Comparison of ENCODE assay signal across 13 cellular contexts in genomic region chr1:241934181-241934815, GRCh38. TPM values are rescaled to one million over a fixed set of nuclear protein-coding genes. Genes with fewer than 3 reads are reported as not detected.
DNase-seq lines count a peak whose midpoint lies in the region; ATAC-seq, FAIRE-seq and TF ChIP-seq lines count a peak whose summit lies in the region.
"Had no signal": no experiment of that assay in that cellular context is flagged by ENCODE, and none has a peak within 500 bp of the region (broad histone marks: within the 10 kb centered on the region; RNA-seq: fewer than 3 reads in every experiment).

No MANE protein-coding gene starts in this region.

- intact Hi-C loops in left cardiac atrium (cut with DNase I) (no loop called here), kidney (cut with DNase I) (no loop called here)
- intact Hi-C loops in CD4-positive, alpha-beta T cell (cut with DNase I, micrococcal nuclease) = no loop called here

- H3K27me3 Mint-ChIP-seq in CD4-positive, alpha-beta T cell = no peaks in the 10 kb centered on the region

- H3K9me3 Mint-ChIP-seq in CD4-positive, alpha-beta T cell = peaks cover 3% of the 10 kb centered on the region

- no peak overlapping the region for H3K27ac Mint-ChIP-seq in CD4-positive, alpha-beta T cell
- H3K27ac Mint-ChIP-seq: activated T-cell treated with anti-CD3 and anti-CD28 coated beads, Interleukin-2, amount 50 U/mL, for 72 hours had no signal

- H3K9me3 ChIP-seq in cardiac muscle cell (ENCODE audit: low read depth) (no peaks in the 10 kb centered on the region), kidney (ENCODE audit: control insufficient read depth in 1 of 2, low read length in 2 of 2) (no peaks in the 10 kb centered on the region)
- H3K9me3 ChIP-seq in CD4-positive, alpha-beta T cell (ENCODE audit: control insufficient read depth, low read length) = no peaks in the 10 kb centered on the region

- H3K4me1 ChIP-seq in cardiac muscle cell (ENCODE audit: low read depth) = peaks cover 5% of the 10 kb centered on the region
- no peaks in the 10 kb centered on the region for H3K4me1 ChIP-seq in kidney (ENCODE audit: control insufficient read depth in 1 of 2, insufficient read depth in 1 of 2, low read depth in 1 of 2, low read length in 2 of 2)
- H3K4me1 ChIP-seq: BLaER1 had no signal

- H3K27me3 ChIP-seq in cardiac muscle cell = no peaks in the 10 kb centered on the region
- H3K27me3 ChIP-seq in CD4-positive, alpha-beta T cell (ENCODE audit: control insufficient read depth, insufficient read depth, low read length) = no peaks in the 10 kb centered on the region
- H3K27me3 ChIP-seq: BLaER1 had no signal

- no peak for TF ChIP-seq CTCF in cardiac muscle cell (IDR thresholded peaks at IDR 0.05; ENCODE audit: low read depth, low read length)
- TF ChIP-seq CTCF in cardiac fibroblast (IDR thresholded peaks at IDR 0.05; ENCODE audit: low read depth, low read length) = no peak
- no peak for TF ChIP-seq CTCF in kidney (IDR thresholded peaks at IDR 0.05; ENCODE audit: borderline replicate concordance, extremely low read depth, insufficient read depth)
- TF ChIP-seq CTCF in GM20000 (IDR thresholded peaks at IDR 0.05; ENCODE audit: extremely low read depth, missing control alignments) = no peak
- TF ChIP-seq CTCF in CD4-positive, alpha-beta T cell (IDR thresholded peaks at IDR 0.05) = no peak

- FAIRE-seq in kidney (lab: Jason Lieb, UNC) (no peak), urothelium cell line (lab: Jason Lieb, UNC) (peak; percentile 66)

- no peak overlapping the region for H3K9ac ChIP-seq in kidney (ENCODE audit: low read length in 2 of 2)
- H3K9ac ChIP-seq: BLaER1 had no signal

- POLR2A ChIA-PET in CD4-positive, alpha-beta T cell (lab: Charles Lee) = no interaction called here

- CTCF ChIA-PET in CD4-positive, alpha-beta T cell (lab: Charles Lee) = no interaction called here

- H3K4me1 Mint-ChIP-seq in CD4-positive, alpha-beta T cell (ENCODE audit: low read depth) = no peaks in the 10 kb centered on the region

- no peak for ATAC-seq in left cardiac atrium
- no peak for ATAC-seq in CD4-positive, alpha-beta T cell (ENCODE audit: poor library complexity)
- ATAC-seq: activated T-cell treated with anti-CD3 and anti-CD28 coated beads, Interleukin-2, amount 50 U/mL, for 72 hours had no signal

- DNase-seq in cardiac muscle cell (ENCODE audit: low read depth in 1 of 2, low spot score in 1 of 2) = peak; percentile 1 to 2
- DNase-seq in left cardiac atrium = no peak
- DNase-seq in cardiac fibroblast (ENCODE audit: low read depth in 2 of 2) = peak; percentile 1 to 18
- DNase-seq in kidney = peak; percentile 71
- DNase-seq in urothelium cell line (ENCODE audit: low spot score) = peak; percentile 88
- no peak for DNase-seq in amniotic stem cell (lab: John Stamatoyannopoulos, UW)
- DNase-seq in GM20000 (ENCODE audit: low spot score) = no peak
- DNase-seq in CD4-positive, alpha-beta T cell = no peak
- DNase-seq: activated T-cell treated with anti-CD3 and anti-CD28 coated beads, Interleukin-2, amount 50 U/mL, for 72 hours had no signal

- H3K36me3 ChIP-seq in cardiac muscle cell (no peaks in the 10 kb centered on the region), kidney (ENCODE audit: control insufficient read depth in 1 of 2, insufficient read depth in 2 of 2, low read length in 2 of 2) (no peaks in the 10 kb centered on the region)
- H3K36me3 ChIP-seq: BLaER1 had no signal

- H3K27ac ChIP-seq in cardiac muscle cell (no peak overlapping the region), kidney (ENCODE audit: low read depth in 2 of 2, low read length in 2 of 2) (no peak overlapping the region)
- no peak overlapping the region for H3K27ac ChIP-seq in CD4-positive, alpha-beta T cell (ENCODE audit: low read depth, low read length)
- H3K27ac ChIP-seq: BLaER1 had no signal

- H3K4me3 ChIP-seq in cardiac muscle cell (no peak overlapping the region), cardiac fibroblast (replicated peaks in 1 of 2; ENCODE audit: low read depth in 2 of 2, low read length in 2 of 2) (no peak overlapping the region), kidney (ENCODE audit: low read length in 2 of 2) (no peak overlapping the region)
- H3K4me3 ChIP-seq: BLaER1 had no signal

- no peaks in the 10 kb centered on the region for H3K36me3 Mint-ChIP-seq in CD4-positive, alpha-beta T cell (ENCODE audit: low read depth)

- H3K4me3 Mint-ChIP-seq in CD4-positive, alpha-beta T cell = no peak overlapping the region
- H3K4me3 Mint-ChIP-seq: activated T-cell treated with anti-CD3 and anti-CD28 coated beads, Interleukin-2, amount 50 U/mL, for 72 hours had no signal

RNA-seq across cellular contexts. Expression of gene BECN2, which starts 23.3 kb away (rescaled TPM):
- total RNA-seq in cardiac muscle cell (not detected in 2 replicates), left cardiac atrium (not detected), kidney (not detected)
- polyA plus RNA-seq in cardiac muscle cell (not detected in 2 replicates), kidney (ENCODE audit: insufficient read depth, low read depth, low replicate concordance) (not detected)
- not detected for total RNA-seq in CD4-positive, alpha-beta T cell
- total RNA-seq: activated T-cell treated with anti-CD3 and anti-CD28 coated beads, Interleukin-2, amount 50 U/mL, for 72 hours; skeletal muscle tissue; subcutaneous adipose tissue; T-helper 1 cell treated with Interleukin-12 subunit alpha and Interleukin-12 subunit beta and Interleukin-4 antibody, amounts not matched to agents 30 ng/mL and 1 ng/mL, for 36 hours had no signal

Comparison
In these comparisons a context has a peak if more than half of its experiments do, and no peak if none do; other contexts are left out.
1. DNase-seq: peak in cardiac muscle cell (2 of 2), cardiac fibroblast (2 of 2), kidney (single experiment) and urothelium cell line (single experiment); none in left cardiac atrium (single experiment), amniotic stem cell (single experiment), GM20000 (single experiment) and CD4-positive, alpha-beta T cell (0 of 10).